ENCODE assay signal across 1 cellular context in the genomic region with DNA sequence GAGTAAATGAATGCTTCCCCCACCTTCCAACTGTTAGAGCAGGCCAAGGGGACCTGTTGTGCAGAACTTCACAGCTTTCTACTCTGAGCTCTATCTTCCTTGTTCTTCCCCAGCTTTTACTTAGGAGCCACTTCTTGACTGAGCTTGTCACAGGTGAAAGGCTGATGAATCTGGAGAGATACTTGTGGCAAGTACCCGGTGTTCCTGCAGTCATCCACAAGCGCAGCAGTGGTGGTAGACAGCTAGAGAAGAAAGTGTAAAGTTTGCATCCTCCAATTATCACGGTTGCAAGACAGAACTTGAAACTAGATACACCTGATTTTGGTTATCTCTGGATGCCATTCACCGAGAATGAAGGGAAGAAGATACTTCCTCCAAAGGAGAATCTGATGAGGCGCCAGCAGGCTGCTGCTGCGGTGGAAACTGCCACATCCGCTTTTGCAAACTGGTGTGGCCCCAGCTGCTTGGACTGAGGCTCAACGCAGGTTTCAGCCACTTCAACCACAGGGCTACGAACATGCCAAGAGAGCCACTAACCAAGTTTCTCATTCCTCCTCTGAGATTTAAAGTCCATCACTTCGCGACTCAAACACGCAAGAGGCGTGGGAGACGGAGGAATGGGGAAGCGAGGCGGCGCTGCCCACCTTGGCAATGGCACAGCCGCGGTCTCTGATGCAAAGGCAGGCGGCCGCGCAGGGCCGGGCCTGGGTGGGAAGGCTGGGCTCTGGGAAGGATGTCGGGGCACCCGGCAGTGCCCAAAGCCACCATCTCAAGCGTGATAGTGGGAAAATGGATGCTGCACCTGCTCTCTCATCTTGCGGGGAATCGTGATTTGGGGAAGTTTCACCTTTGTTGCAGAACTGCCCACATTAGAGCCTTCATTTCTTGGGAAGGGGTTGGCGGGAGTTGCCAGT.
TF ChIP-seq lines count a peak whose summit lies in the region.

No MANE protein-coding gene starts in this region.

TF ChIP-seq in GM12878, 131 proteins besides CTCF, POLR2A, EP300 and RAD21 (continued from another document and continues in another):
- TF ChIP-seq RB1 (IDR thresholded peaks at IDR 0.05; ENCODE audit: borderline replicate concordance) (no peak), MTA3 (IDR thresholded peaks at IDR 0.05; ENCODE audit: borderline replicate concordance, low read length) (no peak; the same call in 1 of the 2 replicates), TAF1 (IDR thresholded peaks at IDR 0.05; ENCODE audit: borderline replicate concordance, low read depth, low read length) (no peak), SUZ12 (IDR thresholded peaks at IDR 0.05; ENCODE audit: unreplicated experiment) (no peak), RELA (IDR thresholded peaks at IDR 0.05; ENCODE audit: borderline replicate concordance, partially characterized antibody) (no peak), RELB (IDR thresholded peaks at IDR 0.05; ENCODE audit: low read depth) (peak; percentile 45; the same call in 1 of the 2 replicates), GATAD2B (conservative IDR thresholded peaks at IDR 0.05; ENCODE audit: low read depth) (no peak), PAX5 (IDR thresholded peaks at IDR 0.05; ENCODE audit: borderline replicate concordance, low read depth, low read length) (peak; percentile 91), ZNF207 (IDR thresholded peaks at IDR 0.05; ENCODE audit: borderline replicate concordance) (no peak), CBFB (IDR thresholded peaks at IDR 0.05; ENCODE audit: low read depth) (peak; percentile 82; the same call in 1 of the 2 replicates), ZNF217 (IDR thresholded peaks at IDR 0.05) (0 out of 2 replicates have a peak, but pooled peaks have one; percentile 40), POLR2AphosphoS5 (IDR thresholded peaks at IDR 0.05; ENCODE audit: low read length) (no peak), ETV6 (conservative IDR thresholded peaks at IDR 0.05 in 1 of 2, IDR thresholded peaks at IDR 0.05 in 1 of 2; ENCODE audit: borderline replicate concordance in 1 of 2, low read depth in 1 of 2) (no peak), CEBPZ (IDR thresholded peaks at IDR 0.05; ENCODE audit: low read depth, low read length) (no peak), JUNB (IDR thresholded peaks at IDR 0.05) (no peak), USF1 (IDR thresholded peaks at IDR 0.05; ENCODE audit: borderline replicate concordance, extremely low read length, insufficient read depth, low read depth, low read length) (no peak), USF2 (IDR thresholded peaks at IDR 0.05; ENCODE audit: borderline replicate concordance, low read depth, low read length) (no peak), RUNX3 (IDR thresholded peaks at IDR 0.05; ENCODE audit: low read length) (peak; percentile 96), BRCA1 (IDR thresholded peaks at IDR 0.05; ENCODE audit: low read depth, low read length) (no peak), HDGF (IDR thresholded peaks at IDR 0.05) (no peak), CUX1 (IDR thresholded peaks at IDR 0.05; ENCODE audit: insufficient replicate concordance, low read depth, low read length) (no peak), MTA2 (IDR thresholded peaks at IDR 0.05; ENCODE audit: low read depth) (peak; percentile 81), FOS (IDR thresholded peaks at IDR 0.05; ENCODE audit: borderline replicate concordance, extremely low read depth, insufficient read length) (no peak), RCOR1 (conservative IDR thresholded peaks at IDR 0.05; ENCODE audit: low read depth, low read length) (peak; percentile 92; the same call in 1 of the 2 replicates), CREM (IDR thresholded peaks at IDR 0.05; ENCODE audit: low read depth) (peak; percentile 33; the same call in 1 of the 2 replicates), PKNOX1 (IDR thresholded peaks at IDR 0.05) (0 out of 2 replicates have a peak, but pooled peaks have one; percentile 4), ZZZ3 (IDR thresholded peaks at IDR 0.05; ENCODE audit: control insufficient read depth, insufficient read length, low read depth) (no peak), KDM1A (IDR thresholded peaks at IDR 0.05; ENCODE audit: borderline replicate concordance) (no peak), NR2C2 (IDR thresholded peaks at IDR 0.05; ENCODE audit: borderline replicate concordance, control insufficient read depth, insufficient read length, low read depth) (no peak), MXI1 (IDR thresholded peaks at IDR 0.05; ENCODE audit: low read depth, low read length) (peak; percentile 49; the same call in 1 of the 2 replicates), BCL3 (IDR thresholded peaks at IDR 0.05; ENCODE audit: borderline replicate concordance, insufficient read depth, low read depth, low read length, poor library complexity, severe bottlenecking) (no peak), KLF5 (IDR thresholded peaks at IDR 0.05; ENCODE audit: partially characterized antibody) (no peak), KAT2A (conservative IDR thresholded peaks at IDR 0.05; ENCODE audit: control insufficient read depth, low read depth, low read length) (no peak), HSF1 (IDR thresholded peaks at IDR 0.05; ENCODE audit: low read depth, low read length) (no peak), YBX1 (IDR thresholded peaks at IDR 0.05) (no peak), STAT3 (IDR thresholded peaks at IDR 0.05; ENCODE audit: low read depth, low read length) (no peak), SPI1 (IDR thresholded peaks at IDR 0.05; ENCODE audit: borderline replicate concordance, insufficient read depth, low read depth, low read length) (peak; percentile 85)
- TF ChIP-seq, protein P1, sequence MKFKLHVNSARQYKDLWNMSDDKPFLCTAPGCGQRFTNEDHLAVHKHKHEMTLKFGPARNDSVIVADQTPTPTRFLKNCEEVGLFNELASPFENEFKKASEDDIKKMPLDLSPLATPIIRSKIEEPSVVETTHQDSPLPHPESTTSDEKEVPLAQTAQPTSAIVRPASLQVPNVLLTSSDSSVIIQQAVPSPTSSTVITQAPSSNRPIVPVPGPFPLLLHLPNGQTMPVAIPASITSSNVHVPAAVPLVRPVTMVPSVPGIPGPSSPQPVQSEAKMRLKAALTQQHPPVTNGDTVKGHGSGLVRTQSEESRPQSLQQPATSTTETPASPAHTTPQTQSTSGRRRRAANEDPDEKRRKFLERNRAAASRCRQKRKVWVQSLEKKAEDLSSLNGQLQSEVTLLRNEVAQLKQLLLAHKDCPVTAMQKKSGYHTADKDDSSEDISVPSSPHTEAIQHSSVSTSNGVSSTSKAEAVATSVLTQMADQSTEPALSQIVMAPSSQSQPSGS (IDR thresholded peaks at IDR 0.05; ENCODE audit: low read length), result peak; percentile 53; the same call in 1 of the 2 replicates
